ENCODE assay signal across 21 cellular contexts in genomic region chr2:64860936-64861335, GRCh38.
DNase-seq lines count a peak whose midpoint lies in the region; ATAC-seq, FAIRE-seq and TF ChIP-seq lines count a peak whose summit lies in the region.
"Had no signal": no experiment of that assay in that cellular context is flagged by ENCODE, and none has a peak within 500 bp of the region (broad histone marks: within the 10 kb centered on the region; RNA-seq: fewer than 3 reads in every experiment).

No MANE protein-coding gene starts in this region.

- TF ChIP-seq CTCF in coronary artery (IDR thresholded peaks at IDR 0.05) (no peak), sigmoid colon (IDR thresholded peaks at IDR 0.05) (no peak)

- TF ChIP-seq POLR2A in sigmoid colon (IDR thresholded peaks at IDR 0.05) = no peak

- POLR2A ChIA-PET in T-cell (lab: Charles Lee) = no interaction called here

- H3K9me2 ChIP-seq in Karpas-422 (replicated peaks; ENCODE audit: insufficient read depth, low read length) = no peaks in the 10 kb centered on the region

- no peak for ATAC-seq in T-cell (replicated peaks in 1 of 4)
- ATAC-seq in HG03457 (IDR thresholded peaks at IDR 0.05; ENCODE audit: unreplicated experiment) = no peak

- peaks cover 3 to 8% (median 4%) of the 10 kb centered on the region in 3 donors for H3K4me1 Mint-ChIP-seq in T-cell
- H3K4me1 Mint-ChIP-seq in activated naive CD4-positive, alpha-beta T cell treated with anti-CD3 and anti-CD28 coated beads, Interleukin-2, amount 10 ng/mL, durations not matched to agents 7 days and 5 days = peaks cover 4% of the 10 kb centered on the region

- intact Hi-C loops in sigmoid colon (cut with DNase I) = no loop called here

- CTCF ChIA-PET in T-cell (lab: Charles Lee) = interaction anchor here in 1 of 2 donors (0.5 to 1.7 kb wide), 2 partner anchors 76 to 274 kb away, joined by 3 to 6 read pairs; no protein-coding TSS in a partner anchor
- CTCF ChIA-PET in activated naive CD4-positive, alpha-beta T cell treated with anti-CD3 and anti-CD28 coated beads, Interleukin-2, amount 10 ng/mL, durations not matched to agents 7 days and 5 days (lab: Charles Lee) = interaction anchor here (2.1 kb wide), 1 partner anchor 214 kb away, joined by 9 read pairs; no protein-coding TSS in a partner anchor

- H3K36me3 ChIP-seq in BLaER1 treated with 17β-estradiol and CSF1 and Interleukin-3, amounts not matched to agents 10 nM and 100 nM = no peaks in the 10 kb centered on the region
- H3K36me3 ChIP-seq in Karpas-422 (ENCODE audit: insufficient read depth, low read length) (no peaks in the 10 kb centered on the region; the same call in 1 of the 2 replicates), sigmoid colon (no peaks in the 10 kb centered on the region)

- peaks cover 0 to 71% (median 66%) of the 10 kb centered on the region in 11 experiments; a peak in 18 of 22 replicates for H3K27me3 ChIP-seq in BLaER1 treated with 17β-estradiol and CSF1 and Interleukin-3, amounts not matched to agents 10 nM and 100 nM
- H3K27me3 ChIP-seq in Karpas-422 (ENCODE audit: low read length) (no peaks in the 10 kb centered on the region), sigmoid colon (no peaks in the 10 kb centered on the region)

- peak; percentile 78 for DNase-seq in Karpas-422
- DNase-seq in coronary artery (ENCODE audit: low spot score) = no peak
- DNase-seq in sigmoid colon = no peak
- DNase-seq in T-cell = no peak
- no peak for DNase-seq in activated naive CD4-positive, alpha-beta T cell treated with anti-CD3 and anti-CD28 coated beads, Interleukin-2, amount 10 ng/mL, durations not matched to agents 7 days and 5 days
- no peak for DNase-seq in GM19239 (ENCODE audit: insufficient read length, low spot score)
- DNase-seq: ACHN; activated gamma-delta T cell; CD4-positive, alpha-beta memory T cell; central memory CD4-positive, alpha-beta T cell; effector CD8-positive, alpha-beta T cell; KBM-7; NCI-H1048; NCI-H1930; NCI-H446; NK-92 treated with Interleukin-12 subunit alpha and Interleukin-12 subunit beta, amount 100 ng/mL, for 24 hours had no signal

- FAIRE-seq in GM19239 (lab: Jason Lieb, UNC) = no peak

- peaks cover 65 to 90% (median 82%) of the 10 kb centered on the region in 10 experiments for H3K4me1 ChIP-seq in BLaER1 treated with 17β-estradiol and CSF1 and Interleukin-3, amounts not matched to agents 10 nM and 100 nM
- peaks cover 87% of the 10 kb centered on the region for H3K4me1 ChIP-seq in Karpas-422 (ENCODE audit: low read length)
- peaks cover 0 to 54% (median 48%) of the 10 kb centered on the region in 4 donors for H3K4me1 ChIP-seq in sigmoid colon

- peak overlapping the region; percentile 45; the same call in 1 of the 2 replicates for H2AFZ ChIP-seq in Karpas-422 (ENCODE audit: low read length)

- H3K9me3 Mint-ChIP-seq in T-cell = no peaks in the 10 kb centered on the region
- H3K9me3 Mint-ChIP-seq in activated naive CD4-positive, alpha-beta T cell treated with anti-CD3 and anti-CD28 coated beads, Interleukin-2, amount 10 ng/mL, durations not matched to agents 7 days and 5 days = no peaks in the 10 kb centered on the region
- H3K9me3 Mint-ChIP-seq: CD4-positive, alpha-beta memory T cell; naive B cell; T-helper 1 cell treated with Interleukin-12 subunit alpha and Interleukin-12 subunit beta and Interleukin-4 antibody, amounts not matched to agents 30 μg/mL and 1 μg/mL, for 36 hours had no signal

- no peaks in the 10 kb centered on the region for H3K36me3 Mint-ChIP-seq in T-cell
- H3K36me3 Mint-ChIP-seq in activated naive CD4-positive, alpha-beta T cell treated with anti-CD3 and anti-CD28 coated beads, Interleukin-2, amount 10 ng/mL, durations not matched to agents 7 days and 5 days = no peaks in the 10 kb centered on the region
- H3K36me3 Mint-ChIP-seq: CD4-positive, alpha-beta memory T cell; naive B cell had no signal

- no peaks in the 10 kb centered on the region; a peak in 2 of 22 replicates for H4K20me1 ChIP-seq in BLaER1 treated with 17β-estradiol and CSF1 and Interleukin-3, amounts not matched to agents 10 nM and 100 nM
- H4K20me1 ChIP-seq in Karpas-422 (ENCODE audit: insufficient read depth, low read depth, low read length) = no peaks in the 10 kb centered on the region

- no peak overlapping the region for H3K4me3 Mint-ChIP-seq in T-cell
- H3K4me3 Mint-ChIP-seq in activated naive CD4-positive, alpha-beta T cell treated with anti-CD3 and anti-CD28 coated beads, Interleukin-2, amount 10 ng/mL, durations not matched to agents 7 days and 5 days = no peak overlapping the region
- H3K4me3 Mint-ChIP-seq: CD4-positive, alpha-beta memory T cell; naive B cell; T-helper 1 cell treated with Interleukin-12 subunit alpha and Interleukin-12 subunit beta and Interleukin-4 antibody, amounts not matched to agents 30 μg/mL and 1 μg/mL, for 36 hours had no signal

- peak overlapping the region in 6 of 11 experiments; percentile 81 to 98 (median 87); a peak in 8 of 22 replicates for H3K27ac ChIP-seq in BLaER1 treated with 17β-estradiol and CSF1 and Interleukin-3, amounts not matched to agents 10 nM and 100 nM
- H3K27ac ChIP-seq in Karpas-422 (ENCODE audit: low read length) = peak overlapping the region; percentile 96
- H3K27ac ChIP-seq in coronary artery = peak overlapping the region; percentile 72 to 92
- peak overlapping the region; percentile 91 to 97 (median 96) for H3K27ac ChIP-seq in sigmoid colon
- H3K27ac ChIP-seq: VCaP had no signal

- peaks cover 0 to 12% (median 9%) of the 10 kb centered on the region in 11 experiments; a peak in 17 of 22 replicates for H3K9me3 ChIP-seq in BLaER1 treated with 17β-estradiol and CSF1 and Interleukin-3, amounts not matched to agents 10 nM and 100 nM (replicated peaks in 1 of 11)
- H3K9me3 ChIP-seq in Karpas-422 (ENCODE audit: low read length) = peaks cover 3% of the 10 kb centered on the region; the same call in 1 of the 2 replicates
- no peaks in the 10 kb centered on the region for H3K9me3 ChIP-seq in sigmoid colon

- peak overlapping the region; percentile 73 to 99 (median 94); a peak in 20 of 22 replicates for H3K4me2 ChIP-seq in BLaER1 treated with 17β-estradiol and CSF1 and Interleukin-3, amounts not matched to agents 10 nM and 100 nM
- peak overlapping the region; percentile 90 for H3K4me2 ChIP-seq in Karpas-422 (ENCODE audit: low read depth, low read length, poor library complexity, severe bottlenecking)

- H3K4me3 ChIP-seq in BLaER1 treated with 17β-estradiol and CSF1 and Interleukin-3, amounts not matched to agents 10 nM and 100 nM = 0 out of 20 replicates have a peak overlapping the region, but pooled peaks of 1 of the 10 experiments have one; percentile 57
- peak overlapping the region; percentile 75 for H3K4me3 ChIP-seq in Karpas-422 (ENCODE audit: low read length)
- H3K4me3 ChIP-seq in coronary artery = no peak overlapping the region
- no peak overlapping the region for H3K4me3 ChIP-seq in sigmoid colon

- 85 to 95% methylated on average over 1 of the region's 1 CpG for WGBS in sigmoid colon, 2 donors

- peaks cover 3% of the 10 kb centered on the region; the same call in 1 of the 2 replicates for H3K79me2 ChIP-seq in Karpas-422 (ENCODE audit: low read length)

- H3K27ac Mint-ChIP-seq in T-cell = no peak overlapping the region
- H3K27ac Mint-ChIP-seq in activated naive CD4-positive, alpha-beta T cell treated with anti-CD3 and anti-CD28 coated beads, Interleukin-2, amount 10 ng/mL, durations not matched to agents 7 days and 5 days = no peak overlapping the region
- H3K27ac Mint-ChIP-seq: CD4-positive, alpha-beta memory T cell; naive B cell; T-helper 1 cell treated with Interleukin-12 subunit alpha and Interleukin-12 subunit beta and Interleukin-4 antibody, amounts not matched to agents 30 μg/mL and 1 μg/mL, for 36 hours had no signal

- H3K27me3 Mint-ChIP-seq in T-cell = peaks cover 9 to 12% of the 10 kb centered on the region in 2 donors
- H3K27me3 Mint-ChIP-seq in activated naive CD4-positive, alpha-beta T cell treated with anti-CD3 and anti-CD28 coated beads, Interleukin-2, amount 10 ng/mL, durations not matched to agents 7 days and 5 days = peaks cover 22% of the 10 kb centered on the region
- H3K27me3 Mint-ChIP-seq: naive B cell had no signal

- H3K9ac ChIP-seq in BLaER1 treated with 17β-estradiol and CSF1 and Interleukin-3, amounts not matched to agents 10 nM and 100 nM = peak overlapping the region in 2 of 11 experiments; percentile 85 to 89; a peak in 4 of 22 replicates
- H3K9ac ChIP-seq in Karpas-422 (ENCODE audit: low read length) = peak overlapping the region; percentile 93

- TF ChIP-seq EP300 in sigmoid colon (IDR thresholded peaks at IDR 0.05) = no peak
